In the genomic region with DNA sequence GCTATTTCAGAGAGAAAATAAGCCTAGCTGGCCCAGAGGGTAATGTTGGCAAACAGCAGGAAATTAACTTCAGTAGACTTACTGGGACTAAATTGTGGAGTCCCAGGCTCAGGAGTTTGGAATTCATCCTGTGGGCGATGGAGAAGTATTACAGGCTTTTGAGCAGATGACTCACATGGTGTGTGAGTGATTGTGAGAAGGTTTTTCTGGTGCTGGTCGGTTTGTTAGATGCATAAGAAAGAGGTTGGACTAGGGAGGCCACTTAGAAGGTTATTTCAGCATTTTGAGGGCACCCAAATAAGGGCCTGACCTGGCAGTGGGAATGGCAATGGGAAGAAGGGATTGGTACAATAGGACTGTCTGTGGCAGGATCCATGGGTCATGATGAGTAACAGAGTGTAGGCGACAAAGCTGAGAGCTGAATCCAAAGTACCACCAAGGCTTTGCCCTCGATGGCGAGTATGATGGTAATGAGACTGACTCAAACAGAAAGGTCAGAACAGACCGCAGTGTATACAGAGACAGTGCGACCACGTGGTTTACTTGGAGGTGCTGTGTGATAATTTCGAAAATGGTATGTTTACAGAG, we compare ENCODE assay signal across 1 cellular context.
A peak's percentile ranks its signal among the peaks of the same experiment; 100 is the strongest.
TF ChIP-seq lines count a peak whose summit lies in the region.

No MANE protein-coding gene starts in this region.

TF ChIP-seq in HepG2, 621 proteins besides CTCF, POLR2A, EP300 and RAD21 (continued from another document and continues in another):
- TF ChIP-seq MAX (IDR thresholded peaks at IDR 0.05) (peak; percentile 59; the same call in 1 of the 2 replicates), ETV5 (CRISPR knock-in tag; IDR thresholded peaks at IDR 0.05; ENCODE audit: borderline replicate concordance) (0 out of 2 replicates have a peak, but pooled peaks have one; percentile 8), ZMYM2 (CRISPR knock-in tag; IDR thresholded peaks at IDR 0.05) (peak; percentile 25; the same call in 1 of the 2 replicates), EHMT2 (IDR thresholded peaks at IDR 0.05; ENCODE audit: borderline replicate concordance, low read depth, low read length) (no peak), CREB1 (IDR thresholded peaks at IDR 0.05) (no peak), CREB1 (CRISPR knock-in tag; IDR thresholded peaks at IDR 0.05) (peak; percentile 39; the same call in 1 of the 2 replicates), RXRB (CRISPR knock-in tag; IDR thresholded peaks at IDR 0.05; ENCODE audit: borderline replicate concordance) (0 out of 2 replicates have a peak, but pooled peaks have one; percentile 34), TEAD3 (CRISPR knock-in tag; optimal IDR thresholded peaks at IDR 0.05; ENCODE audit: borderline replicate concordance) (peak; percentile 23), FIP1L1 (IDR thresholded peaks at IDR 0.05; ENCODE audit: borderline replicate concordance, insufficient read depth, low read depth, low read length) (no peak), FOXP4 (CRISPR knock-in tag; IDR thresholded peaks at IDR 0.05) (0 out of 2 replicates have a peak, but pooled peaks have one; percentile 18), FOXA1 (IDR thresholded peaks at IDR 0.05) (no peak), FOXA1 (CRISPR knock-in tag; IDR thresholded peaks at IDR 0.05) (peak; percentile 54; the same call in 1 of the 2 replicates), ZNF431 (CRISPR knock-in tag; IDR thresholded peaks at IDR 0.05; ENCODE audit: borderline replicate concordance, low read depth) (no peak), MED1 (CRISPR knock-in tag; IDR thresholded peaks at IDR 0.05) (peak; percentile 67), TP53 (CRISPR knock-in tag; conservative IDR thresholded peaks at IDR 0.05) (0 out of 2 replicates have a peak, but pooled peaks have one; percentile 41), FOSL2 (CRISPR knock-in tag; IDR thresholded peaks at IDR 0.05) (peak; percentile 62), PHF8 (CRISPR knock-in tag; IDR thresholded peaks at IDR 0.05) (no peak), GTF2F1 (IDR thresholded peaks at IDR 0.05; ENCODE audit: low read length) (no peak), ZNF777 (CRISPR knock-in tag; IDR thresholded peaks at IDR 0.05) (no peak), ZNF331 (CRISPR knock-in tag; IDR thresholded peaks at IDR 0.05) (0 out of 2 replicates have a peak, but pooled peaks have one; percentile 33), ZBTB42 (CRISPR knock-in tag; IDR thresholded peaks at IDR 0.05) (no peak), RARA (CRISPR knock-in tag; IDR thresholded peaks at IDR 0.05) (peak; percentile 61), KLF16 (CRISPR knock-in tag; IDR thresholded peaks at IDR 0.05) (0 out of 4 replicates have a peak, but pooled peaks of 1 of the 2 experiments have one; percentile 10), FOXP1 (IDR thresholded peaks at IDR 0.05) (no peak), FOXP1 (CRISPR knock-in tag; IDR thresholded peaks at IDR 0.05) (0 out of 2 replicates have a peak, but pooled peaks have one; percentile 27), CREM (IDR thresholded peaks at IDR 0.05) (no peak), CREM (CRISPR knock-in tag; IDR thresholded peaks at IDR 0.05) (no peak), FOXA3 (CRISPR knock-in tag; IDR thresholded peaks at IDR 0.05) (peak; percentile 65), HNF4A (CRISPR knock-in tag; IDR thresholded peaks at IDR 0.05) (peak; percentile 45), NR2F6 (IDR thresholded peaks at IDR 0.05) (0 out of 2 replicates have a peak, but pooled peaks have one; percentile 39), NR2F6 (CRISPR knock-in tag; IDR thresholded peaks at IDR 0.05) (peak; percentile 47; the same call in 1 of the 2 replicates), ELF3 (CRISPR knock-in tag; IDR thresholded peaks at IDR 0.05) (0 out of 2 replicates have a peak, but pooled peaks have one; percentile 20), SOX13 (IDR thresholded peaks at IDR 0.05) (no peak), SOX13 (CRISPR knock-in tag; conservative IDR thresholded peaks at IDR 0.05 in 1 of 2, IDR thresholded peaks at IDR 0.05 in 1 of 2) (peak in 1 of 2 experiments; percentile 32; a peak in 1 of 4 replicates), HOMEZ (CRISPR knock-in tag; IDR thresholded peaks at IDR 0.05; ENCODE audit: low read depth) (peak; percentile 28; the same call in 1 of the 2 replicates), HDAC2 (CRISPR knock-in tag; IDR thresholded peaks at IDR 0.05) (0 out of 2 replicates have a peak, but pooled peaks have one; percentile 36), MNT (IDR thresholded peaks at IDR 0.05) (peak; percentile 71), ZGPAT (CRISPR knock-in tag; IDR thresholded peaks at IDR 0.05) (peak; percentile 59; the same call in 1 of the 2 replicates), ZNF234 (CRISPR knock-in tag; conservative IDR thresholded peaks at IDR 0.05) (no peak), TBX3 (IDR thresholded peaks at IDR 0.05; ENCODE audit: borderline replicate concordance) (peak; percentile 34; the same call in 1 of the 2 replicates), RBFOX2 (IDR thresholded peaks at IDR 0.05; ENCODE audit: low read depth, low read length) (no peak)
- TF ChIP-seq, protein P1, sequence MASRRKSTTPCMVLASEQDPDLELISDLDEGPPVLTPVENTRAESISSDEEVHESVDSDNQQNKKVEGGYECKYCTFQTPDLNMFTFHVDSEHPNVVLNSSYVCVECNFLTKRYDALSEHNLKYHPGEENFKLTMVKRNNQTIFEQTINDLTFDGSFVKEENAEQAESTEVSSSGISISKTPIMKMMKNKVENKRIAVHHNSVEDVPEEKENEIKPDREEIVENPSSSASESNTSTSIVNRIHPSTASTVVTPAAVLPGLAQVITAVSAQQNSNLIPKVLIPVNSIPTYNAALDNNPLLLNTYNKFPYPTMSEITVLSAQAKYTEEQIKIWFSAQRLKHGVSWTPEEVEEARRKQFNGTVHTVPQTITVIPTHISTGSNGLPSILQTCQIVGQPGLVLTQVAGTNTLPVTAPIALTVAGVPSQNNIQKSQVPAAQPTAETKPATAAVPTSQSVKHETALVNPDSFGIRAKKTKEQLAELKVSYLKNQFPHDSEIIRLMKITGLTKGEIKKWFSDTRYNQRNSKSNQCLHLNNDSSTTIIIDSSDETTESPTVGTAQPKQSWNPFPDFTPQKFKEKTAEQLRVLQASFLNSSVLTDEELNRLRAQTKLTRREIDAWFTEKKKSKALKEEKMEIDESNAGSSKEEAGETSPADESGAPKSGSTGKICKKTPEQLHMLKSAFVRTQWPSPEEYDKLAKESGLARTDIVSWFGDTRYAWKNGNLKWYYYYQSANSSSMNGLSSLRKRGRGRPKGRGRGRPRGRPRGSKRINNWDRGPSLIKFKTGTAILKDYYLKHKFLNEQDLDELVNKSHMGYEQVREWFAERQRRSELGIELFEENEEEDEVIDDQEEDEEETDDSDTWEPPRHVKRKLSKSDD (CRISPR knock-in tag; IDR thresholded peaks at IDR 0.05; ENCODE audit: low read depth): 0 out of 2 replicates have a peak, but pooled peaks have one; percentile 25
- TF ChIP-seq, protein P2, sequence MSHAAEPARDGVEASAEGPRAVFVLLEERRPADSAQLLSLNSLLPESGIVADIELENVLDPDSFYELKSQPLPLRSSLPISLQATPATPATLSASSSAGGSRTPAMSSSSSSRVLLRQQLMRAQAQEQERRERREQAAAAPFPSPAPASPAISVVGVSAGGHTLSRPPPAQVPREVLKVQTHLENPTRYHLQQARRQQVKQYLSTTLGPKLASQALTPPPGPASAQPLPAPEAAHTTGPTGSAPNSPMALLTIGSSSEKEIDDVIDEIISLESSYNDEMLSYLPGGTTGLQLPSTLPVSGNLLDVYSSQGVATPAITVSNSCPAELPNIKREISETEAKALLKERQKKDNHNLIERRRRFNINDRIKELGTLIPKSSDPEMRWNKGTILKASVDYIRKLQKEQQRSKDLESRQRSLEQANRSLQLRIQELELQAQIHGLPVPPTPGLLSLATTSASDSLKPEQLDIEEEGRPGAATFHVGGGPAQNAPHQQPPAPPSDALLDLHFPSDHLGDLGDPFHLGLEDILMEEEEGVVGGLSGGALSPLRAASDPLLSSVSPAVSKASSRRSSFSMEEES (CRISPR knock-in tag; IDR thresholded peaks at IDR 0.05): 0 out of 2 replicates have a peak, but pooled peaks have one; percentile 37
- TF ChIP-seq, protein P3, sequence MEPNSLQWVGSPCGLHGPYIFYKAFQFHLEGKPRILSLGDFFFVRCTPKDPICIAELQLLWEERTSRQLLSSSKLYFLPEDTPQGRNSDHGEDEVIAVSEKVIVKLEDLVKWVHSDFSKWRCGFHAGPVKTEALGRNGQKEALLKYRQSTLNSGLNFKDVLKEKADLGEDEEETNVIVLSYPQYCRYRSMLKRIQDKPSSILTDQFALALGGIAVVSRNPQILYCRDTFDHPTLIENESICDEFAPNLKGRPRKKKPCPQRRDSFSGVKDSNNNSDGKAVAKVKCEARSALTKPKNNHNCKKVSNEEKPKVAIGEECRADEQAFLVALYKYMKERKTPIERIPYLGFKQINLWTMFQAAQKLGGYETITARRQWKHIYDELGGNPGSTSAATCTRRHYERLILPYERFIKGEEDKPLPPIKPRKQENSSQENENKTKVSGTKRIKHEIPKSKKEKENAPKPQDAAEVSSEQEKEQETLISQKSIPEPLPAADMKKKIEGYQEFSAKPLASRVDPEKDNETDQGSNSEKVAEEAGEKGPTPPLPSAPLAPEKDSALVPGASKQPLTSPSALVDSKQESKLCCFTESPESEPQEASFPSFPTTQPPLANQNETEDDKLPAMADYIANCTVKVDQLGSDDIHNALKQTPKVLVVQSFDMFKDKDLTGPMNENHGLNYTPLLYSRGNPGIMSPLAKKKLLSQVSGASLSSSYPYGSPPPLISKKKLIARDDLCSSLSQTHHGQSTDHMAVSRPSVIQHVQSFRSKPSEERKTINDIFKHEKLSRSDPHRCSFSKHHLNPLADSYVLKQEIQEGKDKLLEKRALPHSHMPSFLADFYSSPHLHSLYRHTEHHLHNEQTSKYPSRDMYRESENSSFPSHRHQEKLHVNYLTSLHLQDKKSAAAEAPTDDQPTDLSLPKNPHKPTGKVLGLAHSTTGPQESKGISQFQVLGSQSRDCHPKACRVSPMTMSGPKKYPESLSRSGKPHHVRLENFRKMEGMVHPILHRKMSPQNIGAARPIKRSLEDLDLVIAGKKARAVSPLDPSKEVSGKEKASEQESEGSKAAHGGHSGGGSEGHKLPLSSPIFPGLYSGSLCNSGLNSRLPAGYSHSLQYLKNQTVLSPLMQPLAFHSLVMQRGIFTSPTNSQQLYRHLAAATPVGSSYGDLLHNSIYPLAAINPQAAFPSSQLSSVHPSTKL (CRISPR knock-in tag; IDR thresholded peaks at IDR 0.05): peak; percentile 58; the same call in 1 of the 2 replicates
- TF ChIP-seq, protein P4, sequence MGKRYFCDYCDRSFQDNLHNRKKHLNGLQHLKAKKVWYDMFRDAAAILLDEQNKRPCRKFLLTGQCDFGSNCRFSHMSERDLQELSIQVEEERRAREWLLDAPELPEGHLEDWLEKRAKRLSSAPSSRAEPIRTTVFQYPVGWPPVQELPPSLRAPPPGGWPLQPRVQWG (CRISPR knock-in tag; IDR thresholded peaks at IDR 0.05; ENCODE audit: borderline replicate concordance, low read depth): no peak
- TF ChIP-seq, protein P5, sequence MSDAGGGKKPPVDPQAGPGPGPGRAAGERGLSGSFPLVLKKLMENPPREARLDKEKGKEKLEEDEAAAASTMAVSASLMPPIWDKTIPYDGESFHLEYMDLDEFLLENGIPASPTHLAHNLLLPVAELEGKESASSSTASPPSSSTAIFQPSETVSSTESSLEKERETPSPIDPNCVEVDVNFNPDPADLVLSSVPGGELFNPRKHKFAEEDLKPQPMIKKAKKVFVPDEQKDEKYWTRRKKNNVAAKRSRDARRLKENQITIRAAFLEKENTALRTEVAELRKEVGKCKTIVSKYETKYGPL (CRISPR knock-in tag; IDR thresholded peaks at IDR 0.05): no peak
